9 cellular contexts compared by ENCODE assay signal in genomic region chr17:73196500-73196899, GRCh38. TPM values are rescaled to one million over a fixed set of nuclear protein-coding genes. Genes with fewer than 3 reads are reported as not detected.
A peak's percentile ranks its signal among the peaks of the same experiment; 100 is the strongest.
DNase-seq lines count a peak whose midpoint lies in the region; ATAC-seq and TF ChIP-seq lines count a peak whose summit lies in the region.
"Had no signal": no experiment of that assay in that cellular context is flagged by ENCODE, and none has a peak within 500 bp of the region (broad histone marks: within the 10 kb centered on the region; RNA-seq: fewer than 3 reads in every experiment).

No MANE protein-coding gene starts in this region.

- H3K36me3 ChIP-seq in cardiac muscle cell: peaks cover 47% of the 10 kb centered on the region
- H3K36me3 ChIP-seq in upper lobe of left lung: peaks cover 19 to 52% (median 47%) of the 10 kb centered on the region in 4 donors
- peaks cover 0 to 51% of the 10 kb centered on the region in 2 donors for H3K36me3 ChIP-seq in vagina

- intact Hi-C loops in Right ventricle myocardium inferior (cut with DNase I): no loop called here
- intact Hi-C loops in vagina (cut with DNase I): loop anchor here (10.0 kb wide), 1 partner anchor 108 kb away; no protein-coding TSS in a partner anchor

- TF ChIP-seq CTCF in cardiac muscle cell (IDR thresholded peaks at IDR 0.05; ENCODE audit: low read depth, low read length) (peak; percentile 58), astrocyte of the cerebellum (IDR thresholded peaks at IDR 0.05; ENCODE audit: low read depth, low read length, missing control alignments) (peak; percentile 38), upper lobe of left lung (IDR thresholded peaks at IDR 0.05) (peak in 2 of 6 experiments; percentile 6 to 30), vagina (IDR thresholded peaks at IDR 0.05) (no peak)

- H3K27ac ChIP-seq in cardiac muscle cell (peak overlapping the region; percentile 34), upper lobe of left lung (no peak overlapping the region), vagina (no peak overlapping the region)

- no peaks in the 10 kb centered on the region for H3K4me1 ChIP-seq in cardiac muscle cell (ENCODE audit: low read depth)
- peaks cover 10 to 21% (median 15%) of the 10 kb centered on the region in 4 donors for H3K4me1 ChIP-seq in upper lobe of left lung
- H3K4me1 ChIP-seq in vagina: peaks cover 19% of the 10 kb centered on the region

- ATAC-seq in Right ventricle myocardium inferior: no peak
- ATAC-seq in upper lobe of left lung (ENCODE audit: low FRiP score in 2 of 2): peak in 1 of 2 donors; percentile 28
- ATAC-seq in HG02970 (IDR thresholded peaks at IDR 0.05; ENCODE audit: low FRiP score, unreplicated experiment): no peak

- in situ Hi-C loops in astrocyte of the cerebellum (cut with HindIII; ENCODE audit: low sequenced_read_pairs): no loop called here

- H3K27me3 ChIP-seq in cardiac muscle cell: no peaks in the 10 kb centered on the region
- H3K27me3 ChIP-seq in upper lobe of left lung: no peaks in the 10 kb centered on the region
- H3K27me3 ChIP-seq in vagina: no peaks in the 10 kb centered on the region

- H3K9me3 ChIP-seq in cardiac muscle cell (ENCODE audit: low read depth) (no peaks in the 10 kb centered on the region), upper lobe of left lung (no peaks in the 10 kb centered on the region), vagina (no peaks in the 10 kb centered on the region)

- no peak for TF ChIP-seq EP300 in upper lobe of left lung (IDR thresholded peaks at IDR 0.05)

- TF ChIP-seq POLR2A in upper lobe of left lung (IDR thresholded peaks at IDR 0.05) (no peak), vagina (IDR thresholded peaks at IDR 0.05) (no peak)

- WGBS in upper lobe of left lung, 2 donors: 82% methylated on average over 13 of the region's 13 CpGs

- peak; percentile 56 to 57 for DNase-seq in cardiac muscle cell (ENCODE audit: low read depth in 1 of 2, low spot score in 1 of 2)
- no peak for DNase-seq in Right ventricle myocardium inferior (ENCODE audit: missing footprints)
- DNase-seq in astrocyte of the cerebellum (ENCODE audit: low read depth): no peak
- DNase-seq in kidney glomerular epithelial cell (lab: John Stamatoyannopoulos, UW): peak; percentile 4
- peak; percentile 46 to 70 for DNase-seq in upper lobe of left lung
- DNase-seq in vagina (ENCODE audit: extremely low spot score in 2 of 2): no peak
- DNase-seq in ureter (ENCODE audit: low spot score): no peak
- DNase-seq: activated B cell treated with CpG ODN at 0.5 μM for 24 hours had no signal

- H3K4me3 ChIP-seq in cardiac muscle cell: no peak overlapping the region
- H3K4me3 ChIP-seq in astrocyte of the cerebellum (ENCODE audit: low read depth, low read length): no peak overlapping the region
- H3K4me3 ChIP-seq in upper lobe of left lung: no peak overlapping the region
- no peak overlapping the region for H3K4me3 ChIP-seq in vagina

RNA-seq across cellular contexts. Expression of gene COG1, which starts 3.6 kb away (rescaled TPM):
- total RNA-seq in cardiac muscle cell (22.1 and 37.9 TPM in 2 replicates), Right ventricle myocardium inferior (49.3 TPM), upper lobe of left lung (10 to 100 TPM; 27.7 to 75.4 (median 32.5) TPM), vagina (30.9 TPM), ureter (47.1 TPM)
- 42.4 and 61.2 TPM in 2 replicates for polyA plus RNA-seq in cardiac muscle cell

RNA-seq across cellular contexts. Expression of gene SSTR2, which starts 31.7 kb away (rescaled TPM):
- total RNA-seq in cardiac muscle cell: 0.12 and 0.18 TPM in 2 replicates
- 0.20 and 0.27 TPM in 2 replicates for polyA plus RNA-seq in cardiac muscle cell
- total RNA-seq in Right ventricle myocardium inferior: 0.73 TPM
- 1 to 10 TPM in 1 of 6 donors, under 1 TPM in 4, not detected in 1; 0.10 to 1.0 (median 0.14) TPM for total RNA-seq in upper lobe of left lung
- 1.2 TPM for total RNA-seq in vagina
- 1.7 TPM for total RNA-seq in ureter

Comparison
In these comparisons a context has a peak if more than half of its experiments do, and no peak if none do; other contexts are left out.
1. DNase-seq: peak in cardiac muscle cell (2 of 2), kidney glomerular epithelial cell (single experiment) and upper lobe of left lung (2 of 2); none in Right ventricle myocardium inferior (single experiment), astrocyte of the cerebellum (single experiment), vagina (0 of 2) and ureter (single experiment).
2. CTCF ChIP-seq: peak in cardiac muscle cell (single experiment) and astrocyte of the cerebellum (single experiment); none in vagina (0 of 3).